ENCODE assay signal across 15 cellular contexts in the genomic region with DNA sequence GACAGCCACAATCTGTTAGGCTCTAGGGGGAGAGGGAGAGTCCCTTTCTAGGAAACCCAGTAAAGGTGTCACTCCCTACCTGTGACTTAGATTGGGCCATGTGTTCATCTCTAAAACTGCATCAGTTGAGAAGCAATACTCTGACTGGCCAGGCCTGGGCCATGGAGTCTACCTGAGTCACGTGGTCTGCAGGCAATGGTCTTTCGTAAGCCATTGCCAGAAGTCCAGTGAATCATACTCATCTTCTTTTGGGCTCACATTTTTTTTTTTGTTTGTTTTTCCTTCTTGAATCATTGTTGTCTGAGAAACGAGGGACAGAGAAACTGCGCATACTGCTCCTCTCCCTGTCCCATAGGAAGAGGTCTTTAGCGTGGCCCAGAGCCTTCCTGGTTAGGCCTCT.
"Had no signal": no experiment of that assay in that cellular context is flagged by ENCODE, and none has a peak within 500 bp of the region (broad histone marks: within the 10 kb centered on the region; RNA-seq: fewer than 3 reads in every experiment).

No MANE protein-coding gene starts in this region.

- H3K36me3 ChIP-seq: esophagus squamous epithelium, thoracic aorta, uterus had no signal

- H3K27me3 ChIP-seq: uterus had no signal

- DNase-seq: activated CD4-positive, alpha-beta T cell treated with anti-CD3 and anti-CD28 coated beads for 1 hour; activated CD4-positive, alpha-beta T cell treated with anti-CD3 and anti-CD28 coated beads, Interleukin-2, amount 50 U/mL, for 48 hours; activated effector memory CD4-positive, alpha-beta T cell treated with anti-CD3 and anti-CD28 coated beads, Interleukin-2, amount 50 U/mL, for 16 hours; activated T-cell treated with anti-CD3 and anti-CD28 coated beads, Interleukin-2, amount 50 U/mL, for 4 hours; amygdala; dorsolateral prefrontal cortex; esophagus squamous epithelium; kidney; left ventricle myocardium superior; retina; stimulated activated CD4-positive, alpha-beta T cell treated with anti-CD3 and anti-CD28 coated beads, Interleukin-4, amount 100 ng/mL, for 1 hour; T-helper 9 cell; uterus had no signal

- H3K4me1 ChIP-seq: uterus had no signal

- H3K4me3 ChIP-seq: dorsolateral prefrontal cortex, esophagus squamous epithelium, thoracic aorta, uterus had no signal

- H3K27ac ChIP-seq: dorsolateral prefrontal cortex, esophagus squamous epithelium, parathyroid adenoma, thoracic aorta, uterus had no signal

- H3K9me3 ChIP-seq: esophagus squamous epithelium, thoracic aorta, uterus had no signal
